Comparison of ENCODE assay signal across 1 cellular context in genomic region chr5:122358382-122358990, GRCh38.
TF ChIP-seq lines count a peak whose summit lies in the region.

No MANE protein-coding gene starts in this region.

TF ChIP-seq in GM23338, 12 proteins besides CTCF, POLR2A, EP300 and RAD21 (continued from another document):
- no peak for TF ChIP-seq ZNF462 (CRISPR knock-in tag; IDR thresholded peaks at IDR 0.05)
- TF ChIP-seq JUNB (IDR thresholded peaks at IDR 0.05; ENCODE audit: unreplicated experiment): no peak
- TF ChIP-seq ZNF331 (CRISPR knock-in tag; IDR thresholded peaks at IDR 0.05; ENCODE audit: low read depth): no peak
- no peak for TF ChIP-seq ZNF114 (CRISPR knock-in tag; IDR thresholded peaks at IDR 0.05)
- TF ChIP-seq EZH2 (IDR thresholded peaks at IDR 0.05; ENCODE audit: low read depth, unreplicated experiment): no peak
- no peak for TF ChIP-seq ETS1 (IDR thresholded peaks at IDR 0.05)
- TF ChIP-seq STAT1 (IDR thresholded peaks at IDR 0.05; ENCODE audit: unreplicated experiment): no peak
- no peak for TF ChIP-seq REST (IDR thresholded peaks at IDR 0.05; ENCODE audit: unreplicated experiment)
